Comparison of ENCODE assay signal across 13 cellular contexts in the genomic region with DNA sequence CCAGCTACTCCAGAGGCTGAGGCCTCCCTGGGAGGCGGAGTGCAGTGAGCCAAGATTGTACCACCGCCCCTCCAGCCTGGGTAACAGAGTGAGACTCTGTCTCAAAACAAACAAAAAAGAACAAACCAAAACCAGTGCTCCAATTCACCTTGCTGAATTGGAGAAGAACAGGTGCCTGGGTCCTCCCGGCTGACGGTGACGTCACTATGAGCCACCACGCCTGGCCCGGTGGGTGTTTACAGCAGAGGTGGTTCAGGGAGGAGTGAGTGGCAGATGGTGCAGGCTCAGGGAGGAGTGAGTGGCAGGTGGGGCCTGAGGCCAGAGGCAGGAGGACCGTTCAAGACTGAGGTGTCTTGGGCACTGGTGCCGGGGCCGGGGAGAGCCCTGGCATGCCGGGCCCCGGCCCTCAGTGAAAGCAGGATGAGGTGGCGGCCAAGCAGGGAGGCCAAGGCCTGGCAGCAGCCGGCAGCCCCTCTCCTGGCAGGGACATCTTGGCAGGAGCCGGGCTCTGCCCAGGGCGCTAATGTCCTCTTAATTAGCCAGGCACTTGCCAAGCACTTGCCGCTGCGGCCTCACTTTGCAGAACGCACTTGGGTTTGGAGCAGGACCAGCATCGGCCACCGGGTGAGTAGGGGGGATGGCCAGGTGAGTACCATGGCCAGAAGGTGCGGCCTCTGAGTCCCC. TPM values are rescaled to one million over a fixed set of nuclear protein-coding genes. Genes with fewer than 3 reads are reported as not detected.
DNase-seq lines count a peak whose midpoint lies in the region; ATAC-seq, FAIRE-seq and TF ChIP-seq lines count a peak whose summit lies in the region.
"Had no signal": no experiment of that assay in that cellular context is flagged by ENCODE, and none has a peak within 500 bp of the region (broad histone marks: within the 10 kb centered on the region; RNA-seq: fewer than 3 reads in every experiment).

No MANE protein-coding gene starts in this region.

- H3K4me2 ChIP-seq in GM23338 (no peak overlapping the region), osteoblast (ENCODE audit: insufficient read depth, low read length) (no peak overlapping the region)

- H3F3A ChIP-seq in GM23338 (replicated peaks; ENCODE audit: low read depth) = 0 out of 2 replicates have a peak, but pooled peaks cover 2% of the 10 kb centered on the region

- H3K4me1 ChIP-seq in GM23338 (ENCODE audit: insufficient read depth) (peaks cover 2% of the 10 kb centered on the region; the same call in 1 of the 2 replicates), RWPE2 (ENCODE audit: insufficient read depth, poor library complexity, severe bottlenecking) (no peaks in the 10 kb centered on the region), osteoblast (ENCODE audit: insufficient read depth, low read length) (peaks cover 7% of the 10 kb centered on the region)

- H3K4me3 ChIP-seq in GM23338 (no peak overlapping the region), RWPE2 (ENCODE audit: severe bottlenecking) (no peak overlapping the region), osteoblast (ENCODE audit: insufficient read depth, low read length) (no peak overlapping the region)
- H3K4me3 ChIP-seq: heart right ventricle, left ventricle myocardium inferior had no signal

- no peaks in the 10 kb centered on the region for H3K9me3 ChIP-seq in RWPE2 (ENCODE audit: severe bottlenecking)
- H3K9me3 ChIP-seq in osteoblast (ENCODE audit: low read depth, low read length) = no peaks in the 10 kb centered on the region
- H3K9me3 ChIP-seq: heart right ventricle, left ventricle myocardium inferior had no signal

- no peak overlapping the region for H3K27ac ChIP-seq in GM23338 (ENCODE audit: low read depth)
- no peak overlapping the region for H3K27ac ChIP-seq in RWPE2 (ENCODE audit: poor library complexity, severe bottlenecking)
- no peak overlapping the region for H3K27ac ChIP-seq in osteoblast (ENCODE audit: low read depth, low read length)
- H3K27ac ChIP-seq: heart right ventricle, HL-60, left ventricle myocardium inferior had no signal

- H2AFZ ChIP-seq in GM23338 (no peak overlapping the region), osteoblast (ENCODE audit: low read length) (no peak overlapping the region)

- H4K20me1 ChIP-seq in GM23338 (replicated peaks; ENCODE audit: insufficient read depth) (no peaks in the 10 kb centered on the region), osteoblast (ENCODE audit: insufficient read depth, low read length) (peaks cover 8% of the 10 kb centered on the region)

- FAIRE-seq in RCC 7860 (lab: Jason Lieb, UNC) = no peak

- H3K27me3 ChIP-seq in GM23338 (ENCODE audit: insufficient read depth) = peaks cover 7% of the 10 kb centered on the region; the same call in 1 of the 2 replicates
- H3K27me3 ChIP-seq in RWPE2 (ENCODE audit: insufficient read depth, poor library complexity, severe bottlenecking) = no peaks in the 10 kb centered on the region
- H3K27me3 ChIP-seq in osteoblast (ENCODE audit: insufficient read depth, low read length) = peaks cover 16% of the 10 kb centered on the region

- DNase-seq in GM23338 (ENCODE audit: low spot score) (peak; percentile 36), NCI-H2029 treated with DMSO at 0.1 percent for 48 hours (lab: John Stamatoyannopoulos, UW) (peak; percentile 75), RWPE2 (ENCODE audit: low spot score) (no peak), osteoblast (ENCODE audit: insufficient read length, low spot score, missing footprints) (peak; percentile 10), glutamatergic neuron (no peak), germinal center (ENCODE audit: low spot score) (no peak), RCC 7860 (ENCODE audit: low spot score) (no peak)
- DNase-seq: CD8-positive, alpha-beta T cell; heart right ventricle; left ventricle myocardium inferior had no signal

- H3K9me3 Mint-ChIP-seq in GM23338 (no peaks in the 10 kb centered on the region), glutamatergic neuron (ENCODE audit: unreplicated experiment) (peaks cover 1% of the 10 kb centered on the region)
- H3K9me3 Mint-ChIP-seq: CD8-positive, alpha-beta T cell; natural killer cell treated with Interleukin-12 subunit alpha and Interleukin-12 subunit beta and Interleukin-15 and Interleukin-18, amount 100 ng/mL, for 72 hours; T-helper 1 cell treated with Interleukin-12 subunit alpha and Interleukin-12 subunit beta and Interleukin-4 antibody, amounts not matched to agents 30 μg/mL and 1 μg/mL, for 36 hours had no signal

- H3K9me2 ChIP-seq in GM23338 (ENCODE audit: insufficient read depth) = no peaks in the 10 kb centered on the region

- TF ChIP-seq CTCF in GM23338 (conservative IDR thresholded peaks at IDR 0.05; ENCODE audit: low read depth in 2 of 2) = no peak
- no peak for TF ChIP-seq CTCF in RWPE2 (IDR thresholded peaks at IDR 0.05; ENCODE audit: poor library complexity, severe bottlenecking)
- no peak for TF ChIP-seq CTCF in osteoblast (IDR thresholded peaks at IDR 0.05; ENCODE audit: extremely low read depth, low read depth, low read length)
- no peak for TF ChIP-seq CTCF in glutamatergic neuron (IDR thresholded peaks at IDR 0.05; ENCODE audit: partially characterized antibody, unreplicated experiment)

- H3K27me3 Mint-ChIP-seq in GM23338 (ENCODE audit: insufficient read depth, low read depth, poor library complexity) (peaks cover 28% of the 10 kb centered on the region), glutamatergic neuron (ENCODE audit: unreplicated experiment) (peaks cover 5% of the 10 kb centered on the region)

- H3K36me3 ChIP-seq in GM23338 (ENCODE audit: insufficient read depth) (no peaks in the 10 kb centered on the region), RWPE2 (ENCODE audit: low read depth) (no peaks in the 10 kb centered on the region), osteoblast (ENCODE audit: insufficient read depth, low read length) (no peaks in the 10 kb centered on the region)
- H3K36me3 ChIP-seq: heart right ventricle, left ventricle myocardium inferior had no signal

- H3K4me3 Mint-ChIP-seq in GM23338 = no peak overlapping the region
- H3K4me3 Mint-ChIP-seq in glutamatergic neuron (ENCODE audit: unreplicated experiment) = no peak overlapping the region
- H3K4me3 Mint-ChIP-seq: CD8-positive, alpha-beta T cell; natural killer cell treated with Interleukin-12 subunit alpha and Interleukin-12 subunit beta and Interleukin-15 and Interleukin-18, amount 100 ng/mL, for 72 hours; T-helper 1 cell treated with Interleukin-12 subunit alpha and Interleukin-12 subunit beta and Interleukin-4 antibody, amounts not matched to agents 30 μg/mL and 1 μg/mL, for 36 hours had no signal

- H3K4me1 Mint-ChIP-seq in GM23338 (no peaks in the 10 kb centered on the region), glutamatergic neuron (ENCODE audit: low read depth, unreplicated experiment) (peaks cover 9% of the 10 kb centered on the region)

- H3K79me2 ChIP-seq in GM23338 (replicated peaks; ENCODE audit: insufficient read depth) (no peaks in the 10 kb centered on the region), osteoblast (ENCODE audit: insufficient read depth, low read length) (no peaks in the 10 kb centered on the region)

- no peak overlapping the region for H3K27ac Mint-ChIP-seq in GM23338
- no peak overlapping the region for H3K27ac Mint-ChIP-seq in glutamatergic neuron (ENCODE audit: unreplicated experiment)
- H3K27ac Mint-ChIP-seq: CD8-positive, alpha-beta T cell; natural killer cell treated with Interleukin-12 subunit alpha and Interleukin-12 subunit beta and Interleukin-15 and Interleukin-18, amount 100 ng/mL, for 72 hours; T-helper 1 cell treated with Interleukin-12 subunit alpha and Interleukin-12 subunit beta and Interleukin-4 antibody, amounts not matched to agents 30 μg/mL and 1 μg/mL, for 36 hours had no signal

- ATAC-seq in GM23338 (peak; percentile 48), RWPE2 (ENCODE audit: low read depth) (peak; percentile 47; the same call in 1 of the 3 replicates)
- ATAC-seq: CD8-positive, alpha-beta T cell; natural killer cell treated with Interleukin-12 subunit alpha and Interleukin-12 subunit beta and Interleukin-15 and Interleukin-18, amount 100 ng/mL, for 72 hours had no signal

- H3K36me3 Mint-ChIP-seq in GM23338 (ENCODE audit: low read depth) = no peaks in the 10 kb centered on the region
- no peaks in the 10 kb centered on the region for H3K36me3 Mint-ChIP-seq in glutamatergic neuron (ENCODE audit: unreplicated experiment)
- H3K36me3 Mint-ChIP-seq: CD8-positive, alpha-beta T cell; natural killer cell treated with Interleukin-12 subunit alpha and Interleukin-12 subunit beta and Interleukin-15 and Interleukin-18, amount 100 ng/mL, for 72 hours had no signal

TF ChIP-seq in GM23338, 12 proteins besides CTCF, POLR2A, EP300 and RAD21 (continues in another document):
- TF ChIP-seq POLR2AphosphoS5 (IDR thresholded peaks at IDR 0.05; ENCODE audit: low read depth) (no peak), STAT1 (IDR thresholded peaks at IDR 0.05; ENCODE audit: unreplicated experiment) (no peak)

RNA-seq across cellular contexts. Expression of gene FSCN1, which starts 6.2 kb away (rescaled TPM):
- 654 and 734 TPM in 2 replicates for total RNA-seq in GM23338 (2014; rRNA removed; shearing (Covaris generic))
- polyA plus RNA-seq in GM23338 (2016; fragmentation: Nextera tagmentation; extraction: Ambion mirVana) = 135 and 146 TPM in 2 replicates
- 163 and 182 TPM in 2 replicates for total RNA-seq in osteoblast
- total RNA-seq in glutamatergic neuron (ENCODE audit: unreplicated experiment) = 749 TPM

RNA-seq across cellular contexts. Expression of gene ACTB, which starts 56.0 kb away (rescaled TPM):
- total RNA-seq in GM23338 (2014; rRNA removed; shearing (Covaris generic)) = 6,061 and 6,196 TPM in 2 replicates
- 11,484 and 12,398 TPM in 2 replicates for polyA plus RNA-seq in GM23338 (2016; fragmentation: Nextera tagmentation; extraction: Ambion mirVana)
- total RNA-seq in osteoblast (3,672 and 4,357 TPM in 2 replicates), glutamatergic neuron (ENCODE audit: unreplicated experiment) (6,176 TPM)

Comparison
In these comparisons a context has a peak if more than half of its experiments do, and no peak if none do; other contexts are left out.
1. DNase-seq: peak in GM23338 (single experiment), NCI-H2029 treated with DMSO at 0.1 percent for 48 hours (single experiment) and osteoblast (single experiment); none in RWPE2 (single experiment), glutamatergic neuron (single experiment), germinal center (single experiment) and RCC 7860 (single experiment).